Comparison of ENCODE assay signal across 1 cellular context in the genomic region with DNA sequence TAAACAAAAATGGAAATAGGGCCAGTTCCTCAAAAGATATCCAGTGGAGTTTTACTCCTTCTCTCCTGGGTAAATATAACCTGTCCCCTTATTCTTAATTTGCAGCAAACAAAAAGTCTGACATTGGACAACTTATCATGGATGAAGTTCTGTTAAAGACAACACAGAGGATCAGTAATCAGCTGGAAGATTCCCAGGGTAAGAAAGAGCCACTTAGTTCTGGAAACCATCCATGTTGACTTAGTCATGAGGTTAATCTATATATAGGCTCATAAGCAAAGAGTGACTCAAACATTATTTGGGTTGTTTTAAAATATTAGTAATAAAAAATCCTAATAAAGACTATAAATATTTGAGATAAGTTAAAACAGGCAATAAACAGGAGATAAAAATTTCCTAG.
TF ChIP-seq lines count a peak whose summit lies in the region.

No MANE protein-coding gene starts in this region.

TF ChIP-seq in HepG2, 621 proteins besides CTCF, POLR2A, EP300 and RAD21:
- TF ChIP-seq ZNF883 (CRISPR knock-in tag; IDR thresholded peaks at IDR 0.05; ENCODE audit: not compliant biosample characterization) (no peak), POGZ (CRISPR knock-in tag; IDR thresholded peaks at IDR 0.05) (no peak), HOXD1 (CRISPR knock-in tag; IDR thresholded peaks at IDR 0.05) (no peak), SMAD1 (CRISPR knock-in tag; IDR thresholded peaks at IDR 0.05; ENCODE audit: borderline replicate concordance, low read depth) (no peak), ZNF703 (CRISPR knock-in tag; IDR thresholded peaks at IDR 0.05; ENCODE audit: borderline replicate concordance) (no peak), ETV5 (CRISPR knock-in tag; IDR thresholded peaks at IDR 0.05; ENCODE audit: borderline replicate concordance) (no peak), FOXO1 (CRISPR knock-in tag; IDR thresholded peaks at IDR 0.05) (no peak), SP5 (CRISPR knock-in tag; IDR thresholded peaks at IDR 0.05; ENCODE audit: borderline replicate concordance, low read depth) (no peak), CBX1 (IDR thresholded peaks at IDR 0.05; ENCODE audit: low read depth) (no peak), ISX (CRISPR knock-in tag; conservative IDR thresholded peaks at IDR 0.05) (no peak), ZNF678 (CRISPR knock-in tag; IDR thresholded peaks at IDR 0.05) (no peak), SMARCE1 (IDR thresholded peaks at IDR 0.05; ENCODE audit: borderline replicate concordance) (no peak)
- TF ChIP-seq, protein P1, sequence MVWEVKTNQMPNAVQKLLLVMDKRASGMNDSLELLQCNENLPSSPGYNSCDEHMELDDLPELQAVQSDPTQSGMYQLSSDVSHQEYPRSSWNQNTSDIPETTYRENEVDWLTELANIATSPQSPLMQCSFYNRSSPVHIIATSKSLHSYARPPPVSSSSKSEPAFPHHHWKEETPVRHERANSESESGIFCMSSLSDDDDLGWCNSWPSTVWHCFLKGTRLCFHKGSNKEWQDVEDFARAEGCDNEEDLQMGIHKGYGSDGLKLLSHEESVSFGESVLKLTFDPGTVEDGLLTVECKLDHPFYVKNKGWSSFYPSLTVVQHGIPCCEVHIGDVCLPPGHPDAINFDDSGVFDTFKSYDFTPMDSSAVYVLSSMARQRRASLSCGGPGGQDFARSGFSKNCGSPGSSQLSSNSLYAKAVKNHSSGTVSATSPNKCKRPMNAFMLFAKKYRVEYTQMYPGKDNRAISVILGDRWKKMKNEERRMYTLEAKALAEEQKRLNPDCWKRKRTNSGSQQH (CRISPR knock-in tag; IDR thresholded peaks at IDR 0.05; ENCODE audit: low read depth): no peak
- TF ChIP-seq, protein P2, sequence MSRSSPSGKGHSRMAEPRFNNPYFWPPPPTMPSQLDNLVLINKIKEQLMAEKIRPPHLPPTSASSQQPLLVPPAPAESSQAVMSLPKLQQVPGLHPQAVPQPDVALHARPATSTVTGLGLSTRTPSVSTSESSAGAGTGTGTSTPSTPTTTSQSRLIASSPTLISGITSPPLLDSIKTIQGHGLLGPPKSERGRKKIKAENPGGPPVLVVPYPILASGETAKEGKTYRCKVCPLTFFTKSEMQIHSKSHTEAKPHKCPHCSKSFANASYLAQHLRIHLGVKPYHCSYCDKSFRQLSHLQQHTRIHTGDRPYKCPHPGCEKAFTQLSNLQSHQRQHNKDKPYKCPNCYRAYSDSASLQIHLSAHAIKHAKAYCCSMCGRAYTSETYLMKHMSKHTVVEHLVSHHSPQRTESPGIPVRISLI (CRISPR knock-in tag; IDR thresholded peaks at IDR 0.05; ENCODE audit: borderline replicate concordance): no peak
- TF ChIP-seq, protein P3, sequence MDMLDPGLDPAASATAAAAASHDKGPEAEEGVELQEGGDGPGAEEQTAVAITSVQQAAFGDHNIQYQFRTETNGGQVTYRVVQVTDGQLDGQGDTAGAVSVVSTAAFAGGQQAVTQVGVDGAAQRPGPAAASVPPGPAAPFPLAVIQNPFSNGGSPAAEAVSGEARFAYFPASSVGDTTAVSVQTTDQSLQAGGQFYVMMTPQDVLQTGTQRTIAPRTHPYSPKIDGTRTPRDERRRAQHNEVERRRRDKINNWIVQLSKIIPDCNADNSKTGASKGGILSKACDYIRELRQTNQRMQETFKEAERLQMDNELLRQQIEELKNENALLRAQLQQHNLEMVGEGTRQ (IDR thresholded peaks at IDR 0.05; ENCODE audit: low read depth, low read length): no peak
- TF ChIP-seq, protein P3 (CRISPR knock-in tag; IDR thresholded peaks at IDR 0.05; ENCODE audit: borderline replicate concordance): no peak
- TF ChIP-seq, protein P4, sequence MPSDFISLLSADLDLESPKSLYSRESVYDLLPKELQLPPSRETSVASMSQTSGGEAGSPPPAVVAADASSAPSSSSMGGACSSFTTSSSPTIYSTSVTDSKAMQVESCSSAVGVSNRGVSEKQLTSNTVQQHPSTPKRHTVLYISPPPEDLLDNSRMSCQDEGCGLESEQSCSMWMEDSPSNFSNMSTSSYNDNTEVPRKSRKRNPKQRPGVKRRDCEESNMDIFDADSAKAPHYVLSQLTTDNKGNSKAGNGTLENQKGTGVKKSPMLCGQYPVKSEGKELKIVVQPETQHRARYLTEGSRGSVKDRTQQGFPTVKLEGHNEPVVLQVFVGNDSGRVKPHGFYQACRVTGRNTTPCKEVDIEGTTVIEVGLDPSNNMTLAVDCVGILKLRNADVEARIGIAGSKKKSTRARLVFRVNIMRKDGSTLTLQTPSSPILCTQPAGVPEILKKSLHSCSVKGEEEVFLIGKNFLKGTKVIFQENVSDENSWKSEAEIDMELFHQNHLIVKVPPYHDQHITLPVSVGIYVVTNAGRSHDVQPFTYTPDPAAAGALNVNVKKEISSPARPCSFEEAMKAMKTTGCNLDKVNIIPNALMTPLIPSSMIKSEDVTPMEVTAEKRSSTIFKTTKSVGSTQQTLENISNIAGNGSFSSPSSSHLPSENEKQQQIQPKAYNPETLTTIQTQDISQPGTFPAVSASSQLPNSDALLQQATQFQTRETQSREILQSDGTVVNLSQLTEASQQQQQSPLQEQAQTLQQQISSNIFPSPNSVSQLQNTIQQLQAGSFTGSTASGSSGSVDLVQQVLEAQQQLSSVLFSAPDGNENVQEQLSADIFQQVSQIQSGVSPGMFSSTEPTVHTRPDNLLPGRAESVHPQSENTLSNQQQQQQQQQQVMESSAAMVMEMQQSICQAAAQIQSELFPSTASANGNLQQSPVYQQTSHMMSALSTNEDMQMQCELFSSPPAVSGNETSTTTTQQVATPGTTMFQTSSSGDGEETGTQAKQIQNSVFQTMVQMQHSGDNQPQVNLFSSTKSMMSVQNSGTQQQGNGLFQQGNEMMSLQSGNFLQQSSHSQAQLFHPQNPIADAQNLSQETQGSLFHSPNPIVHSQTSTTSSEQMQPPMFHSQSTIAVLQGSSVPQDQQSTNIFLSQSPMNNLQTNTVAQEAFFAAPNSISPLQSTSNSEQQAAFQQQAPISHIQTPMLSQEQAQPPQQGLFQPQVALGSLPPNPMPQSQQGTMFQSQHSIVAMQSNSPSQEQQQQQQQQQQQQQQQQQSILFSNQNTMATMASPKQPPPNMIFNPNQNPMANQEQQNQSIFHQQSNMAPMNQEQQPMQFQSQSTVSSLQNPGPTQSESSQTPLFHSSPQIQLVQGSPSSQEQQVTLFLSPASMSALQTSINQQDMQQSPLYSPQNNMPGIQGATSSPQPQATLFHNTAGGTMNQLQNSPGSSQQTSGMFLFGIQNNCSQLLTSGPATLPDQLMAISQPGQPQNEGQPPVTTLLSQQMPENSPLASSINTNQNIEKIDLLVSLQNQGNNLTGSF (CRISPR knock-in tag; IDR thresholded peaks at IDR 0.05): no peak
